Comparison of ENCODE assay signal across 9 cellular contexts in the genomic region with DNA sequence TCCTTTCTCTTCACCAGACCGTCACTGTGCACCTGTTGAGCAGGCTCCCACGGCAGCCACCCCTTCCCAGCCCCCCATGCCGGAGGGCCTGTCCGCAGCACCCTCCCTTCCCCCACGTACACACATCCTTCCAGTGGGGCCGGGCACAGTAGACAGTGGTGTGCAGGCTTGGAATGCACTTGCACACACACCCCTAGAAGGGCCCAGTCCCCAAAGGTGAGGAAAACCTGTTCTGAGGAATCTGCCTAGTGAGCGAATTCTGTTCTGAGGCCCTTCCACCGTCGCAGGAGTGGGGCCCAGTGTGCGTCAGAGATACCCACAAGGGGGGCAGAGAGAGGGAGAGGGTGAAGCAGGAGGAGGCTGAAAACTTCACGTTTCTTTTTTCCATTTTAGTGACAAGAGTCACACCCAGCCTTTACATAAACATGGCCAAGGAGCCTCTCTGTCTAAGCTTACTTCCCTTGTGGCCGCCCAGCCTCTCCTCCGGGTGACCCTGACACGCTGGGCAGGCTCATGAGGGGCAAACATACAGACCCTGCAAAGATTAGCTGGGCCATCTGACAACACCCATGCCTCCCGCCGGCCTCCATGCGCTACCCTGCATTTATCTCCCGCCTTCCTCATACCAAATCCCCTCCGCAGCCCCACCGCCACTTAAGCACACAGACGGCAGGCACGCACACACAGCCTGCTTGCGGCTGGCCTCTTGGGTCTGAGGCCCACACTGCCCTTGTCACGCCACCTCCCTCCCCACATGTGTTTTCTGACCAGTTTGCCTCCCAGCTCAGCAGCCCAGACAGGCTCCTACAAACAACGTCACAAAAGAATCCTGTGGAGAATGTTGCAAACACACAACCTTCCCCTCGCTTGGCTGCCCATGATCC. TPM values are rescaled to one million over a fixed set of nuclear protein-coding genes. Genes with fewer than 3 reads are reported as not detected.
DNase-seq lines count a peak whose midpoint lies in the region; ATAC-seq and TF ChIP-seq lines count a peak whose summit lies in the region.
"Had no signal": no experiment of that assay in that cellular context is flagged by ENCODE, and none has a peak within 500 bp of the region (broad histone marks: within the 10 kb centered on the region; RNA-seq: fewer than 3 reads in every experiment).

No MANE protein-coding gene starts in this region.

- intact Hi-C loops in activated CD4-positive, alpha-beta memory T cell treated with anti-CD3 and anti-CD28 coated beads for 36 hours (cut with micrococcal nuclease) = no loop called here
- intact Hi-C loops in vagina (cut with DNase I) = no loop called here

- CTCF ChIA-PET in activated CD4-positive, alpha-beta memory T cell treated with anti-CD3 and anti-CD28 coated beads for 36 hours (lab: Charles Lee) = interaction anchor here (1.5 to 6.2 kb wide), 3 partner anchors 24 to 153 kb away, joined by 4 to 54 read pairs (median 5); a partner anchor contains a TSS

- no peaks in the 10 kb centered on the region for H3K27me3 Mint-ChIP-seq in activated CD4-positive, alpha-beta memory T cell treated with anti-CD3 and anti-CD28 coated beads for 36 hours

- 20 to 32% methylated on average over 26 of the region's 26 CpGs for WGBS in esophagus, 2 donors

- H3K36me3 ChIP-seq in esophagus (ENCODE audit: control insufficient read depth in 2 of 2, insufficient read depth in 2 of 2, low read length in 1 of 2) (no peaks in the 10 kb centered on the region), muscle layer of duodenum (ENCODE audit: control insufficient read depth in 1 of 2, insufficient read depth in 2 of 2, low read length in 2 of 2) (peaks cover 0 to 7% of the 10 kb centered on the region in 2 donors), vagina (no peaks in the 10 kb centered on the region)

- H3K4me1 ChIP-seq in esophagus (ENCODE audit: control insufficient read depth in 2 of 2, insufficient read depth in 2 of 2, low read length in 1 of 2) (peaks cover 12 to 31% of the 10 kb centered on the region in 2 donors), muscle layer of duodenum (ENCODE audit: control insufficient read depth in 1 of 2, insufficient read depth in 2 of 2, low read length in 2 of 2) (peaks cover 29 to 44% of the 10 kb centered on the region in 2 donors), vagina (peaks cover 74% of the 10 kb centered on the region)

- H3K4me3 Mint-ChIP-seq in activated CD4-positive, alpha-beta memory T cell treated with anti-CD3 and anti-CD28 coated beads for 36 hours = peak overlapping the region; percentile 86

- peaks cover 3% of the 10 kb centered on the region for H3K36me3 Mint-ChIP-seq in activated CD4-positive, alpha-beta memory T cell treated with anti-CD3 and anti-CD28 coated beads for 36 hours

- no peak for ATAC-seq in GM18517 (IDR thresholded peaks at IDR 0.05; ENCODE audit: unreplicated experiment)
- no peak for ATAC-seq in GM19452 (IDR thresholded peaks at IDR 0.05; ENCODE audit: unreplicated experiment)

- peak overlapping the region; percentile 78 for H3K27ac Mint-ChIP-seq in activated CD4-positive, alpha-beta memory T cell treated with anti-CD3 and anti-CD28 coated beads for 36 hours

- H3K9me3 Mint-ChIP-seq in activated CD4-positive, alpha-beta memory T cell treated with anti-CD3 and anti-CD28 coated beads for 36 hours = no peaks in the 10 kb centered on the region

- H3K27me3 ChIP-seq in esophagus (ENCODE audit: control insufficient read depth in 1 of 2, insufficient read depth in 2 of 2, low read length in 2 of 2) = no peaks in the 10 kb centered on the region
- no peaks in the 10 kb centered on the region for H3K27me3 ChIP-seq in muscle layer of duodenum (ENCODE audit: low read depth, low read length)
- H3K27me3 ChIP-seq in vagina = no peaks in the 10 kb centered on the region

- no peak for TF ChIP-seq CTCF in vagina (IDR thresholded peaks at IDR 0.05)

- H3K4me3 ChIP-seq in esophagus (ENCODE audit: low read depth in 1 of 2, low read length in 2 of 2) = peak overlapping the region; percentile 72 to 91
- H3K4me3 ChIP-seq in muscle layer of duodenum (ENCODE audit: low read depth in 1 of 2, low read length in 2 of 2) = peak overlapping the region; percentile 75 to 81
- peak overlapping the region; percentile 84 to 89 for H3K4me3 ChIP-seq in vagina

- DNase-seq in NCI-H748 (lab: John Stamatoyannopoulos, UW; ENCODE audit: unreplicated experiment) = peak; percentile 54
- DNase-seq in NCI-H748 treated with DMSO at 0.1 percent for 48 hours (lab: John Stamatoyannopoulos, UW) = no peak
- no peak for DNase-seq in activated CD4-positive, alpha-beta memory T cell treated with anti-CD3 and anti-CD28 coated beads for 36 hours
- no peak for DNase-seq in vagina (ENCODE audit: extremely low spot score in 2 of 2)

- POLR2A ChIA-PET in activated CD4-positive, alpha-beta memory T cell treated with anti-CD3 and anti-CD28 coated beads for 36 hours (lab: Charles Lee) = interaction anchor here (1.1 to 1.5 kb wide), 2 partner anchors 93 to 210 kb away, joined by 3 to 4 read pairs; a partner anchor contains a TSS

- no peaks in the 10 kb centered on the region for H3K9me3 ChIP-seq in esophagus (ENCODE audit: control insufficient read depth in 2 of 2, insufficient read depth in 1 of 2, low read depth in 1 of 2, low read length in 1 of 2)
- H3K9me3 ChIP-seq in muscle layer of duodenum (ENCODE audit: control insufficient read depth in 1 of 2, low read length in 2 of 2) = no peaks in the 10 kb centered on the region
- H3K9me3 ChIP-seq in vagina = no peaks in the 10 kb centered on the region

- H3K4me1 Mint-ChIP-seq in activated CD4-positive, alpha-beta memory T cell treated with anti-CD3 and anti-CD28 coated beads for 36 hours (ENCODE audit: low read depth) = peaks cover 59% of the 10 kb centered on the region

- TF ChIP-seq POLR2A in vagina (IDR thresholded peaks at IDR 0.05) = no peak

- peak overlapping the region; percentile 96 to 100 for H3K27ac ChIP-seq in esophagus (ENCODE audit: low read depth in 2 of 2, low read length in 1 of 2)
- H3K27ac ChIP-seq in muscle layer of duodenum (ENCODE audit: low read length) = peak overlapping the region; percentile 78
- peak overlapping the region; percentile 100 for H3K27ac ChIP-seq in vagina

RNA-seq across cellular contexts. Expression of a gene that starts 1.8 kb away (rescaled TPM):
- total RNA-seq in activated CD4-positive, alpha-beta memory T cell treated with anti-CD3 and anti-CD28 coated beads for 36 hours = 10 to 100 TPM; 16.5 to 16.7 TPM
- polyA plus RNA-seq in esophagus = 10 to 100 TPM; 15.5 to 19.1 TPM
- 38.1 TPM for total RNA-seq in vagina

RNA-seq across cellular contexts. Expression of a gene that starts 3.6 kb away (rescaled TPM):
- total RNA-seq in activated CD4-positive, alpha-beta memory T cell treated with anti-CD3 and anti-CD28 coated beads for 36 hours = not detected
- under 1 TPM in 1 of 2 donors, not detected in 1; 0.01 TPM for polyA plus RNA-seq in esophagus
- total RNA-seq in vagina = not detected
- total RNA-seq: activated CD8-positive, alpha-beta memory T cell treated with anti-CD3 and anti-CD28 coated beads for 36 hours had no signal

RNA-seq across cellular contexts. Expression of a gene that starts 6.5 kb away (rescaled TPM):
- 100 to 1,000 TPM; 180 to 187 TPM for total RNA-seq in activated CD4-positive, alpha-beta memory T cell treated with anti-CD3 and anti-CD28 coated beads for 36 hours
- 10 to 100 TPM; 33.8 to 56.6 TPM for polyA plus RNA-seq in esophagus
- 118 TPM for total RNA-seq in vagina

RNA-seq across cellular contexts. Expression of a gene that starts 32.8 kb away (rescaled TPM):
- 1 to 10 TPM; 7.7 to 8.5 TPM for total RNA-seq in activated CD4-positive, alpha-beta memory T cell treated with anti-CD3 and anti-CD28 coated beads for 36 hours
- polyA plus RNA-seq in esophagus = 1 to 10 TPM; 7.0 to 7.4 TPM
- 5.9 TPM for total RNA-seq in vagina

RNA-seq across cellular contexts. Expression of a gene that starts 38.3 kb away (rescaled TPM):
- total RNA-seq in activated CD4-positive, alpha-beta memory T cell treated with anti-CD3 and anti-CD28 coated beads for 36 hours = 1 to 10 TPM; 1.0 to 2.1 TPM
- polyA plus RNA-seq in esophagus = 10 to 100 TPM in 1 of 2 donors, 1 to 10 TPM in 1; 5.6 to 16.5 TPM
- total RNA-seq in vagina = 10.8 TPM
